ENCODE assay signal across 16 cellular contexts in the genomic region with DNA sequence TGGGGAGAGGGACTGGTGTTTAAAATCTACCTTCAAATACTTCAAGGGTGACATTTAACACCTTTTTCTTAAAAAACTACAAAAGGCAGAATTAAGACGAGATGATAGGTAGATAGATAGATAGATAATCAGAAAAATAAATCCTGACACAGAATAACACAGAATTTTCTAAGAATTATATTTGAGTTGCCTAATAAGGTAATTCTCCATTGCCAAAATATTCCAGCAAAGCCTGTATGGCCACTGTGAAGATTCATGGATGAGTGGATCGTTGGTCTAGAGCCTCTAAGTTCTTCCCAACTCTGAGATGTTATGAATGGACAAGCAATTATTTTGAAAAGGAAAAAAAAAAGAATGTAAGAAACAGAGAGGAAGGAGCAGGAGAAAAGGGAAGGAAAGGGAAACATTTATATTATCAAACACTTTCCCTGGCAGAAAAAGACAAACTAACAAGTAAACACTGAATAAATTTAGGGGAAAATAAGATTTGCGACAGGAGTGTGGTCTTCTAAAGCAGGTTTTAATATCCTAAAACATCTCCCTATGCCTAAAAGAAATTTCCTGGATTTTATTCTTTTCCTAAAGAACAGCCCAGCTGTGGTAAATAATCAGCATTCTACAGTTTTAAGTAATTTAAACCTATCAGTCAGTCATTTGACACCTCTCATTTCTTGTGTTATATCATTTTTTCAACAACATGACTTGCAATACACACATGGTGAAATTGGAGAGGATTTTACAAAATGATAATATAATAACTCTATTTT.
"Had no signal": no experiment of that assay in that cellular context is flagged by ENCODE, and none has a peak within 500 bp of the region (broad histone marks: within the 10 kb centered on the region; RNA-seq: fewer than 3 reads in every experiment).

No MANE protein-coding gene starts in this region.

- H3K9me3 ChIP-seq: lower lobe of right lung, vagina had no signal

- H3K27me3 ChIP-seq: vagina had no signal

- H3K4me3 ChIP-seq: lower lobe of right lung, skin epidermis, vagina had no signal

- ATAC-seq: activated CD8-positive, alpha-beta memory T cell treated with anti-CD3 and anti-CD28 coated beads, Interleukin-2, amount 10 ng/mL, durations not matched to agents 7 days and 5 days; lower lobe of right lung; T-helper 17 cell had no signal

- DNase-seq: activated CD4-positive, alpha-beta T cell treated with anti-CD3 and anti-CD28 coated beads, Interleukin-2, amount 50 U/mL, for 48 hours; activated CD8-positive, alpha-beta memory T cell treated with anti-CD3 and anti-CD28 coated beads, Interleukin-2, amount 10 ng/mL, durations not matched to agents 7 days and 5 days; activated effector memory CD4-positive, alpha-beta T cell treated with Interleukin-2 at 50 U/mL for 16 hours; activated naive CD4-positive, alpha-beta T cell treated with anti-CD3 and anti-CD28 coated beads, Interleukin-2, amount 50 U/mL, for 16 hours; activated T-cell treated with anti-CD3 and anti-CD28 coated beads, Interleukin-2, amount 50 U/mL, for 24 hours; amniotic stem cell; foreskin melanocyte; head of caudate nucleus; lower lobe of right lung; stimulated activated CD4-positive, alpha-beta T cell treated with anti-CD3 and anti-CD28 coated beads, Interleukin-4, amount 100 ng/mL, for 24 hours; stimulated activated naive CD4-positive, alpha-beta T cell treated with Interleukin-2 at 50 U/mL for 16 hours; T-helper 17 cell; WERI-Rb-1 had no signal

- H3K36me3 ChIP-seq: lower lobe of right lung, vagina, WERI-Rb-1 had no signal

- H3K4me1 ChIP-seq: vagina had no signal

- H3K27ac ChIP-seq: epithelial cell of prostate, lower lobe of right lung, skin epidermis, WERI-Rb-1 had no signal
